In genomic region chr10:69321865-69322264, GRCh38 we compare ENCODE assay signal across 2 cellular contexts.
TF ChIP-seq lines count a peak whose summit lies in the region.

No MANE protein-coding gene starts in this region.

TF ChIP-seq in IMR-90, 13 proteins besides CTCF, POLR2A, EP300 and RAD21:
- TF ChIP-seq BHLHE40 (IDR thresholded peaks at IDR 0.05; ENCODE audit: low read depth, low read length) (no peak), SMC3 (IDR thresholded peaks at IDR 0.05; ENCODE audit: low read depth, low read length) (no peak), FOS (IDR thresholded peaks at IDR 0.05; ENCODE audit: low read depth, low read length) (no peak), NFE2L2 (IDR thresholded peaks at IDR 0.05; ENCODE audit: low read depth, low read length) (no peak), MAZ (IDR thresholded peaks at IDR 0.05; ENCODE audit: borderline replicate concordance, low read depth, low read length) (no peak), RCOR1 (IDR thresholded peaks at IDR 0.05; ENCODE audit: insufficient replicate concordance, low read length) (no peak), USF2 (IDR thresholded peaks at IDR 0.05; ENCODE audit: low read depth, low read length) (no peak), MXI1 (IDR thresholded peaks at IDR 0.05; ENCODE audit: borderline replicate concordance, low read depth, low read length) (no peak), ELK1 (IDR thresholded peaks at IDR 0.05; ENCODE audit: borderline replicate concordance, low read depth, low read length) (no peak), CHD1 (IDR thresholded peaks at IDR 0.05; ENCODE audit: low read depth, low read length) (no peak), RFX5 (IDR thresholded peaks at IDR 0.05; ENCODE audit: low read depth, low read length) (no peak), CEBPB (IDR thresholded peaks at IDR 0.05; ENCODE audit: low read depth, low read length) (no peak), MAFK (IDR thresholded peaks at IDR 0.05; ENCODE audit: low read depth, low read length) (no peak)
TF ChIP-seq in IMR-90: peak in this region for 0.

TF ChIP-seq in K562, 482 proteins besides CTCF, POLR2A, EP300 and RAD21:
- TF ChIP-seq HDAC1 (IDR thresholded peaks at IDR 0.05), result no peak
- no peak for TF ChIP-seq BHLHE40 (IDR thresholded peaks at IDR 0.05; ENCODE audit: low read length)
- TF ChIP-seq RBM34 (IDR thresholded peaks at IDR 0.05; ENCODE audit: borderline replicate concordance, insufficient read depth, low read length), result no peak
- no peak for TF ChIP-seq CEBPG (CRISPR knock-in tag; IDR thresholded peaks at IDR 0.05)
- no peak for TF ChIP-seq CEBPG (tag; conservative IDR thresholded peaks at IDR 0.05 in 1 of 2, IDR thresholded peaks at IDR 0.05 in 1 of 2)
- no peak for TF ChIP-seq ZNF174 (CRISPR knock-in tag; IDR thresholded peaks at IDR 0.05)
- no peak for TF ChIP-seq RFX1 (IDR thresholded peaks at IDR 0.05)
- TF ChIP-seq NFIX (CRISPR knock-in tag; IDR thresholded peaks at IDR 0.05; ENCODE audit: low read depth), result no peak
- no peak for TF ChIP-seq ZNF146 (CRISPR knock-in tag; IDR thresholded peaks at IDR 0.05; ENCODE audit: unreplicated experiment)
- TF ChIP-seq SP1 (CRISPR knock-in tag; IDR thresholded peaks at IDR 0.05), result no peak
- TF ChIP-seq CHD2 (IDR thresholded peaks at IDR 0.05; ENCODE audit: low read depth, low read length), result no peak
- TF ChIP-seq XRCC5 (IDR thresholded peaks at IDR 0.05; ENCODE audit: low read depth, low read length), result no peak
- TF ChIP-seq ZNF644 (tag; IDR thresholded peaks at IDR 0.05; ENCODE audit: low read depth), result no peak
- TF ChIP-seq ZNF561 (CRISPR knock-in tag; conservative IDR thresholded peaks at IDR 0.05), result no peak
- TF ChIP-seq ZNF354B (CRISPR knock-in tag; IDR thresholded peaks at IDR 0.05), result no peak
- no peak for TF ChIP-seq ZNF134 (CRISPR knock-in tag; conservative IDR thresholded peaks at IDR 0.05)
- no peak for TF ChIP-seq COPS2 (conservative IDR thresholded peaks at IDR 0.05)
- no peak for TF ChIP-seq HMG20B (CRISPR knock-in tag; IDR thresholded peaks at IDR 0.05)
- TF ChIP-seq SMARCE1 (IDR thresholded peaks at IDR 0.05), result no peak
- no peak for TF ChIP-seq ZNF778 (CRISPR knock-in tag; IDR thresholded peaks at IDR 0.05)
- TF ChIP-seq VEZF1 (CRISPR knock-in tag; IDR thresholded peaks at IDR 0.05), result no peak
